ENCODE assay signal across 15 cellular contexts in genomic region chr15:100309984-100310291, GRCh38.
"Had no signal": no experiment of that assay in that cellular context is flagged by ENCODE, and none has a peak within 500 bp of the region (broad histone marks: within the 10 kb centered on the region; RNA-seq: fewer than 3 reads in every experiment).

No MANE protein-coding gene starts in this region.

- H3K9me3 ChIP-seq: colonic mucosa, lower lobe of right lung, ovary, right lobe of liver, suprapubic skin had no signal

- H3K4me3 ChIP-seq: colonic mucosa, heart right ventricle, lower lobe of right lung, ovary, right lobe of liver, suprapubic skin had no signal

- H3K4me1 ChIP-seq: colonic mucosa, right lobe of liver had no signal

- H3K27ac ChIP-seq: colonic mucosa, lower lobe of right lung, ovary, right lobe of liver, suprapubic skin had no signal

- H3K36me3 ChIP-seq: colonic mucosa, heart right ventricle, lower lobe of right lung, ovary, suprapubic skin had no signal

- H3K27me3 ChIP-seq: colonic mucosa, ovary, right lobe of liver, suprapubic skin had no signal

- DNase-seq: activated B cell treated with CpG ODN at 0.5 μM for 24 hours; activated CD4-positive, alpha-beta T cell treated with anti-CD3 and anti-CD28 coated beads for 48 hours; activated CD8-positive, alpha-beta T cell treated with anti-CD3 and anti-CD28 coated beads for 36 hours; activated effector memory CD4-positive, alpha-beta T cell treated with Interleukin-2 at 50 U/mL for 16 hours; activated T-cell treated with anti-CD3 and anti-CD28 coated beads, Interleukin-2, amount 50 U/mL, for 4 hours; amniotic stem cell; central memory CD4-positive, alpha-beta T cell; colonic mucosa; foreskin melanocyte; heart right ventricle; left cardiac atrium; lower lobe of right lung; ovary; right lobe of liver had no signal

- ATAC-seq: activated CD8-positive, alpha-beta T cell treated with anti-CD3 and anti-CD28 coated beads for 36 hours; activated T-cell treated with anti-CD3 and anti-CD28 coated beads, Interleukin-2, amount 50 U/mL, for 4 hours; heart right ventricle; lower lobe of right lung; right lobe of liver had no signal
